ENCODE assay signal across 1 cellular context in genomic region chrX:18674417-18674787, GRCh38.
TF ChIP-seq lines count a peak whose summit lies in the region.

No MANE protein-coding gene starts in this region.

TF ChIP-seq in GM12878, 131 proteins besides CTCF, POLR2A, EP300 and RAD21:
- no peak for TF ChIP-seq SKIL (IDR thresholded peaks at IDR 0.05; ENCODE audit: low read depth, poor library complexity, severe bottlenecking)
- TF ChIP-seq SMARCA5 (IDR thresholded peaks at IDR 0.05), result no peak
- TF ChIP-seq SREBF1 (IDR thresholded peaks at IDR 0.05; ENCODE audit: low read length), result no peak
- TF ChIP-seq MXI1 (IDR thresholded peaks at IDR 0.05; ENCODE audit: low read depth, low read length), result no peak
- no peak for TF ChIP-seq MYB (IDR thresholded peaks at IDR 0.05; ENCODE audit: borderline replicate concordance, low read depth, low read length)
- TF ChIP-seq RCOR1 (conservative IDR thresholded peaks at IDR 0.05; ENCODE audit: low read depth, low read length), result no peak
- TF ChIP-seq ASH2L (IDR thresholded peaks at IDR 0.05; ENCODE audit: borderline replicate concordance, low read depth), result no peak
- no peak for TF ChIP-seq POLR2AphosphoS2 (IDR thresholded peaks at IDR 0.05; ENCODE audit: low read depth, low read length)
- no peak for TF ChIP-seq POU2F2 (IDR thresholded peaks at IDR 0.05; ENCODE audit: borderline replicate concordance, low read depth, low read length)
- no peak for TF ChIP-seq WRNIP1 (IDR thresholded peaks at IDR 0.05; ENCODE audit: borderline replicate concordance, low read depth, low read length)
- TF ChIP-seq MYC (IDR thresholded peaks at IDR 0.05; ENCODE audit: insufficient read depth, insufficient read length, insufficient replicate concordance, low read length, severe bottlenecking), result no peak
- TF ChIP-seq TCF7 (IDR thresholded peaks at IDR 0.05; ENCODE audit: borderline replicate concordance), result no peak
